ENCODE assay signal across 8 cellular contexts in the genomic region with DNA sequence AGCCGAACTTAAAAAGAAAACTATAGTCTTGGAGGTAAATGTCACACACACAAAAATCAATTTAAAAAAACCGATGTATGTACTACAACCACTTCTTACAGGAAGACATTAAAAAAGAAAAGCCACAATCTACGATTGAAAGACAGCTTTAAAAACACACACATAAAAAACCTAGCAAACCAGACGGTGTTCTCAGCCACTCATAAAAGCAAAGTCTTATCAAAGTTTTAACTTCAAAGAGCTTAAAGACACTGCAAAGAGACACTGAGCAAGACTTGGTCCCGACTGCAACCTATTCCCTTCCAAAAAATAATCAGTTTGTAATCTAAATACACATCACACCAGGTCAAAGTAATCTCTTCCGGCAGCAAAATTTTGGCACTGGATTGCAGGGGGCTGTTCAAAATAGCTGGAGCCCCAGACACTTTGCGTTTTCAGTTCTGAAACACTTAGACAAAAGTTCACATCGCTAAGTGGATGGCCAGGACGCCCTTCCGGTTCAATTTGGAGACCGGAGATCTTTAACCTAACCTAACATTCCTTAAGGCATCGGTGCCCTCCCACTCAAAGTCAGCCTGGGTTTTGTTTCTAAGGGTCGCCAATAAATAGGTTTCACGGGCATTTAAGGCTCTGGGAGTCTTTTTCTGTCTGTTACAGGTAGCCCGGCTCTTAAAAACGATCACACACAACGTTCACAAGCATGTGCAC. TPM values are rescaled to one million over a fixed set of nuclear protein-coding genes. Genes with fewer than 3 reads are reported as not detected.
A peak's percentile ranks its signal among the peaks of the same experiment; 100 is the strongest.
DNase-seq lines count a peak whose midpoint lies in the region; ATAC-seq and TF ChIP-seq lines count a peak whose summit lies in the region.

No MANE protein-coding gene starts in this region.

- H3K4me3 Mint-ChIP-seq in natural killer cell treated with Interleukin-12 subunit alpha and Interleukin-12 subunit beta and Interleukin-15 and Interleukin-18, amount 100 ng/mL, for 72 hours, result peak overlapping the region; percentile 88

- POLR2A ChIA-PET in AG04449 (lab: Yijun Ruan, JAX), result interaction anchor here (0.6 kb wide), 1 partner anchor 9 kb away, joined by 3 read pairs; no protein-coding TSS in a partner anchor

- no peak for TF ChIP-seq CTCF in AG04449 (IDR thresholded peaks at IDR 0.05; ENCODE audit: insufficient read depth, low read length, missing control alignments)
- no peak for TF ChIP-seq CTCF in coronary artery (IDR thresholded peaks at IDR 0.05)

- H3K36me3 Mint-ChIP-seq in natural killer cell treated with Interleukin-12 subunit alpha and Interleukin-12 subunit beta and Interleukin-15 and Interleukin-18, amount 100 ng/mL, for 72 hours, result no peaks in the 10 kb centered on the region

- DNase-seq in AG04449 (ENCODE audit: low read depth, low spot score) (no peak), coronary artery (ENCODE audit: low spot score) (no peak), NCI-H1930 (lab: John Stamatoyannopoulos, UW) (no peak), cerebellar cortex (ENCODE audit: low spot score) (no peak), cerebellum (ENCODE audit: low spot score) (no peak)
- DNase-seq in Jurkat, Clone E6-1 (ENCODE audit: low read depth, low spot score), result peak; percentile 91
- no peak for DNase-seq in natural killer cell treated with Interleukin-12 subunit alpha and Interleukin-12 subunit beta and Interleukin-15 and Interleukin-18, amount 100 ng/mL, for 72 hours (ENCODE audit: low spot score)

- no peaks in the 10 kb centered on the region for H3K9me3 Mint-ChIP-seq in natural killer cell treated with Interleukin-12 subunit alpha and Interleukin-12 subunit beta and Interleukin-15 and Interleukin-18, amount 100 ng/mL, for 72 hours

- H3K4me3 ChIP-seq in AG04449 (ENCODE audit: low read depth, low read length) (peak overlapping the region; percentile 59), coronary artery (peak overlapping the region; percentile 79)
- no peak overlapping the region for H3K4me3 ChIP-seq in Jurkat, Clone E6-1 (ENCODE audit: low read length)

- peak overlapping the region in 1 of 2 donors; percentile 92 for H3K27ac ChIP-seq in coronary artery

- no peaks in the 10 kb centered on the region for H3K27me3 Mint-ChIP-seq in natural killer cell treated with Interleukin-12 subunit alpha and Interleukin-12 subunit beta and Interleukin-15 and Interleukin-18, amount 100 ng/mL, for 72 hours

- peaks cover 55 to 66% of the 10 kb centered on the region in 2 donors for H3K4me1 Mint-ChIP-seq in natural killer cell treated with Interleukin-12 subunit alpha and Interleukin-12 subunit beta and Interleukin-15 and Interleukin-18, amount 100 ng/mL, for 72 hours (ENCODE audit: low read depth in 2 of 2)

- no peak for ATAC-seq in natural killer cell treated with Interleukin-12 subunit alpha and Interleukin-12 subunit beta and Interleukin-15 and Interleukin-18, amount 100 ng/mL, for 72 hours
- ATAC-seq in HG03342 (IDR thresholded peaks at IDR 0.05; ENCODE audit: unreplicated experiment), result no peak

- CTCF ChIA-PET in AG04449 (lab: Yijun Ruan, JAX), result interaction anchor here (1.7 kb wide), 1 partner anchor 10 kb away, joined by 6 read pairs; no protein-coding TSS in a partner anchor

- peak overlapping the region; percentile 27 to 30 for H3K27ac Mint-ChIP-seq in natural killer cell treated with Interleukin-12 subunit alpha and Interleukin-12 subunit beta and Interleukin-15 and Interleukin-18, amount 100 ng/mL, for 72 hours

RNA-seq across cellular contexts. Expression of a gene that starts 2.6 kb away (rescaled TPM):
- polyA plus RNA-seq in Jurkat, Clone E6-1 (2012; ENCODE audit: insufficient read depth, insufficient read length), result 3.8 TPM
- 10 to 100 TPM; 15.7 to 15.9 TPM for total RNA-seq in natural killer cell treated with Interleukin-12 subunit alpha and Interleukin-12 subunit beta and Interleukin-15 and Interleukin-18, amount 100 ng/mL, for 72 hours
- 45.1 TPM for total RNA-seq in cerebellum
